19 cellular contexts compared by ENCODE assay signal in genomic region chr6:39904946-39905639, GRCh38. TPM values are rescaled to one million over a fixed set of nuclear protein-coding genes. Genes with fewer than 3 reads are reported as not detected.
DNase-seq lines count a peak whose midpoint lies in the region; ATAC-seq and TF ChIP-seq lines count a peak whose summit lies in the region.
"Had no signal": no experiment of that assay in that cellular context is flagged by ENCODE, and none has a peak within 500 bp of the region (broad histone marks: within the 10 kb centered on the region; RNA-seq: fewer than 3 reads in every experiment).

No MANE protein-coding gene starts in this region.

- peak; percentile 12 for TF ChIP-seq CTCF in choroid plexus epithelial cell (conservative IDR thresholded peaks at IDR 0.05; ENCODE audit: low read depth, low read length)

- DNase-seq in cardiac septum (ENCODE audit: low spot score) (peak; percentile 39), Right ventricle myocardium superior (no peak), choroid plexus epithelial cell (ENCODE audit: low read depth) (no peak), mesenteric fat pad (ENCODE audit: low spot score) (peak; percentile 64), NCI-H82 (lab: John Stamatoyannopoulos, UW) (no peak), RKO (ENCODE audit: low spot score) (no peak)
- no peak for DNase-seq in activated CD8-positive, alpha-beta memory T cell treated with anti-CD3 and anti-CD28 coated beads for 24 hours
- DNase-seq: DMS53, GDM1, KG1, NCI-H1092 treated with DMSO at 0.1 percent for 48 hours, NCI-H146, NCI-H2029 treated with DMSO at 0.1 percent for 48 hours, NCI-H226, NCI-H510A treated with DMSO at 0.1 percent for 48 hours, NCI-H774, SJCRH30 had no signal

- intact Hi-C loops in cardiac septum (cut with DNase I) (no loop called here), Right ventricle myocardium superior (cut with DNase I) (no loop called here)

- no peak overlapping the region for H3K4me3 ChIP-seq in choroid plexus epithelial cell (ENCODE audit: low read depth, low read length)
- H3K4me3 ChIP-seq: SJCRH30 had no signal

- ATAC-seq in Right ventricle myocardium superior (ENCODE audit: poor library complexity) (no peak), GM21576 (IDR thresholded peaks at IDR 0.05; ENCODE audit: unreplicated experiment) (no peak)
- ATAC-seq: Panc1 had no signal

RNA-seq across cellular contexts. Expression of gene MOCS1, which starts 29.2 kb away (rescaled TPM):
- total RNA-seq in cardiac septum (22.1 TPM), Right ventricle myocardium superior (29.7 TPM), mesenteric fat pad (70.0 TPM)

Comparison
In these comparisons a context has a peak if more than half of its experiments do, and no peak if none do; other contexts are left out.
1. DNase-seq: peak in cardiac septum (single experiment) and mesenteric fat pad (single experiment); none in Right ventricle myocardium superior (single experiment), choroid plexus epithelial cell (single experiment), NCI-H82 (single experiment), RKO (single experiment) and activated CD8-positive, alpha-beta memory T cell treated with anti-CD3 and anti-CD28 coated beads for 24 hours (single experiment).